ENCODE assay signal across 29 cellular contexts in genomic region chr14:79295385-79295784, GRCh38.
"Had no signal": no experiment of that assay in that cellular context is flagged by ENCODE, and none has a peak within 500 bp of the region (broad histone marks: within the 10 kb centered on the region; RNA-seq: fewer than 3 reads in every experiment).

No MANE protein-coding gene starts in this region.

- H3K9me3 ChIP-seq: neutrophil, pancreas, prostate gland, right lobe of liver, spleen, suprapubic skin, testis, tibial artery, transverse colon, upper lobe of right lung, uterus had no signal

- H3K4me3 ChIP-seq: pancreas, prostate gland, right lobe of liver, skin epidermis, smooth muscle cell, spleen, suprapubic skin, testis, tibial artery, transverse colon, upper lobe of right lung, uterus had no signal

- H3K27me3 ChIP-seq: neutrophil, right lobe of liver, spleen, suprapubic skin, testis, tibial artery, transverse colon, upper lobe of right lung, uterus had no signal

- ATAC-seq: naive thymus-derived CD8-positive, alpha-beta T cell; natural killer cell treated with Interleukin-12 subunit alpha and Interleukin-12 subunit beta and Interleukin-15 and Interleukin-18, amount 100 ng/mL, for 72 hours; pancreas; right cardiac atrium; right lobe of liver; stimulated activated memory B cell treated with anti-CD40 and anti-IgM and Interleukin-4, amounts not matched to agents 10 μg/mL and 1 μg/mL and 100 μg/mL, for 72 hours; stimulated activated naive CD8-positive, alpha-beta T cell treated with anti-CD3 and anti-CD28 coated beads, Interleukin-15, amount 100 ng/mL, for 72 hours; stimulated activated naive CD8-positive, alpha-beta T cell treated with anti-CD3 and anti-CD28 coated beads, Interleukin-15, Interleukin-2, amounts not matched to agents 100 U/mL and 50 U/mL, for 24 hours had no signal

- DNase-seq: naive thymus-derived CD8-positive, alpha-beta T cell; nephron progenitor cell; nucleus accumbens; pancreas; retina; right cardiac atrium; right lobe of liver; spleen; stimulated activated CD4-positive, alpha-beta T cell treated with anti-CD3 and anti-CD28 coated beads, Interleukin-12 subunit alpha, Interleukin-12 subunit beta, amount 100 ng/mL, for 4 hours; stimulated activated CD4-positive, alpha-beta T cell treated with anti-CD3 and anti-CD28 coated beads, Interleukin-1b, Interleukin-23, amount 100 ng/mL, for 48 hours; stimulated activated CD4-positive, alpha-beta T cell treated with anti-CD3 and anti-CD28 coated beads, Interleukin-4, amount 100 ng/mL, for 1 hour; stimulated activated CD4-positive, alpha-beta T cell treated with anti-CD3 and anti-CD28 coated beads, Interleukin-4, amount 100 ng/mL, for 4 hours; stimulated activated CD8-positive, alpha-beta memory T cell treated with anti-CD3 and anti-CD28 coated beads, Interleukin-4, amount 100 ng/mL, for 48 hours; stimulated activated naive CD4-positive, alpha-beta T cell; stimulated activated naive CD8-positive, alpha-beta T cell treated with anti-CD3 and anti-CD28 coated beads, Interleukin-15, amount 100 ng/mL, for 72 hours; stimulated activated naive CD8-positive, alpha-beta T cell treated with anti-CD3 and anti-CD28 coated beads, Interleukin-15, Interleukin-2, amounts not matched to agents 100 U/mL and 50 U/mL, for 24 hours; substantia nigra; testis; tibial artery; transverse colon; upper lobe of right lung; uterus had no signal

- H3K36me3 ChIP-seq: neutrophil, pancreas, prostate gland, right lobe of liver, spleen, suprapubic skin, tibial artery, transverse colon, upper lobe of right lung, uterus had no signal

- H3K4me1 ChIP-seq: prostate gland, right lobe of liver, spleen, suprapubic skin, testis, tibial artery, upper lobe of right lung, uterus had no signal

- H3K27ac ChIP-seq: neutrophil, pancreas, prostate gland, right lobe of liver, skin epidermis, spleen, suprapubic skin, testis, tibial artery, upper lobe of right lung, uterus had no signal
